ENCODE assay signal across 8 cellular contexts in the genomic region with DNA sequence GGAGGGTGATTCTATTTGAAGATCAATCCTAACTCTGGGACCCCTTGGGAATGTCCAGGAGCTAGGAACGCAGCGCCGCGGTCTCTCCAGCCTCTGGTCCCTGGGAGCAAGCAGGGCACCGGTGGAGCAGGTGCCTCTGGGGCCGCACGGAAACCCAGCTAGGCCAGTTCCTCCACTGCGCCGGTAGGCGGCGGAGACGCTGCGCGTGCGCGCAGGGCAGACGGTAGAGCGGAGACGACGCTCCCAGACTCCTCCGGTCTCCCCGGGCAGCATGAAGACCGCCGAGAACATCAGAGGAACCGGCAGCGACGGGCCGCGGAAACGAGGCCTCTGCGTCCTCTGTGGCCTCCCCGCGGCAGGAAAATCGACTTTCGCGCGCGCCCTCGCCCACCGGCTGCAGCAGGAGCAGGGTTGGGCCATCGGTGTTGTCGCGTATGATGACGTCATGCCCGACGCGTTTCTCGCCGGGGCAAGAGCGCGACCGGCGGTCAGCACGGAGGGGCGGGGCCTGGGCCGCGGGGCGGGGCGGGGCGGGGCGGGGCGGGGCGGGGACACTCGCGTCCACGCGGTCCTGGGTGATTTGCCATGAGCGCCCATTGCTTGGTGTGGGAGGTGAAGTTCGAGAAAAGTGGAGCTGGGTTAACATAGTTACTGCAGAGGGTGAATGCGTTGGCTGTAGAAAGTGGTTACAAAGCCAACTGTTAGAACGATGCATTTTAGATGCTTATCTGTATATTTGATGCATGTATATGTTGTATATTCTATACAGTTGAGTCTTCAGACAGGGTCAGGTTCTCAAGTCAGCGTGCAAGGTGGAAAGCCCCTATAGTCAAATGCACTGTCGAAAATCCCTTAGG.
DNase-seq lines count a peak whose midpoint lies in the region; ATAC-seq lines count a peak whose summit lies in the region.

Gene PSTK (plus strand): TSS at position 193 of the 857 bp plus-strand sequence. CDS start 79 bp downstream, at position 272.

- peaks cover 9 to 25% (median 23%) of the 10 kb centered on the region in 11 experiments; a peak in 20 of 22 replicates for H3K36me3 ChIP-seq in BLaER1 treated with 17β-estradiol and CSF1 and Interleukin-3, amounts not matched to agents 10 nM and 100 nM

- ATAC-seq in HG03457 (IDR thresholded peaks at IDR 0.05; ENCODE audit: unreplicated experiment), result peak; percentile 93

- peak within 1 kb of the TSS; percentile 89 to 97 (median 94) for H3K27ac ChIP-seq in BLaER1 treated with 17β-estradiol and CSF1 and Interleukin-3, amounts not matched to agents 10 nM and 100 nM
- H3K27ac ChIP-seq in cingulate gyrus (ENCODE audit: low read depth, low read length) (peak within 1 kb of the TSS; percentile 98), layer of hippocampus (ENCODE audit: low read depth, low read length) (peak within 1 kb of the TSS; percentile 99)

- H3K9me3 ChIP-seq in BLaER1 treated with 17β-estradiol and CSF1 and Interleukin-3, amounts not matched to agents 10 nM and 100 nM (replicated peaks in 1 of 11), result no peaks in the 10 kb centered on the region

- H3K4me3 ChIP-seq in BLaER1 treated with 17β-estradiol and CSF1 and Interleukin-3, amounts not matched to agents 10 nM and 100 nM, result peak within 1 kb of the TSS; percentile 64 to 81 (median 71)

- H3K4me1 ChIP-seq in BLaER1 treated with 17β-estradiol and CSF1 and Interleukin-3, amounts not matched to agents 10 nM and 100 nM, result peaks cover 18 to 26% (median 24%) of the 10 kb centered on the region in 10 experiments

- H3K9ac ChIP-seq in BLaER1 treated with 17β-estradiol and CSF1 and Interleukin-3, amounts not matched to agents 10 nM and 100 nM, result peak within 1 kb of the TSS; percentile 89 to 97 (median 91)

- peak; percentile 79 for DNase-seq in GM19240 (ENCODE audit: insufficient read length, low spot score)
- DNase-seq in NCI-H510A treated with DMSO at 0.1 percent for 48 hours (lab: John Stamatoyannopoulos, UW), result peak; percentile 90
- DNase-seq in activated CD4-positive, alpha-beta T cell treated with anti-CD3 and anti-CD28 coated beads for 4 hours, result peak; percentile 86 to 88
- peak; percentile 67 to 84 (median 80) for DNase-seq in stimulated activated CD4-positive, alpha-beta T cell treated with anti-CD3 and anti-CD28 coated beads, Interleukin-1b, Interleukin-23, amount 100 ng/mL, for 24 hours (ENCODE audit: low read depth in 4 of 4, low spot score in 1 of 4)

- H3K4me2 ChIP-seq in BLaER1 treated with 17β-estradiol and CSF1 and Interleukin-3, amounts not matched to agents 10 nM and 100 nM, result peak within 1 kb of the TSS; percentile 83 to 98 (median 94)

- no peaks in the 10 kb centered on the region for H3K27me3 ChIP-seq in BLaER1 treated with 17β-estradiol and CSF1 and Interleukin-3, amounts not matched to agents 10 nM and 100 nM
- no peaks in the 10 kb centered on the region for H3K27me3 ChIP-seq in layer of hippocampus (ENCODE audit: control insufficient read depth, insufficient read depth, low read length)

- no peaks in the 10 kb centered on the region for H4K20me1 ChIP-seq in BLaER1 treated with 17β-estradiol and CSF1 and Interleukin-3, amounts not matched to agents 10 nM and 100 nM

Comparison
In these comparisons a context has a peak if more than half of its experiments do, and no peak if none do; other contexts are left out.
1. Peak in every context shown above with its lines: DNase-seq, ATAC-seq, H3K4me3 ChIP-seq and H3K27ac ChIP-seq.